ENCODE assay signal across 35 cellular contexts in genomic region chr6:20269147-20269546, GRCh38. TPM values are rescaled to one million over a fixed set of nuclear protein-coding genes. Genes with fewer than 3 reads are reported as not detected.
DNase-seq lines count a peak whose midpoint lies in the region; ATAC-seq and TF ChIP-seq lines count a peak whose summit lies in the region.
"Had no signal": no experiment of that assay in that cellular context is flagged by ENCODE, and none has a peak within 500 bp of the region (broad histone marks: within the 10 kb centered on the region; RNA-seq: fewer than 3 reads in every experiment).

No MANE protein-coding gene starts in this region.

- no peaks in the 10 kb centered on the region for H3K9me3 Mint-ChIP-seq in activated CD4-positive, alpha-beta T cell treated with anti-CD3 and anti-CD28 coated beads, Interleukin-2, amount 10 ng/mL, durations not matched to agents 24 days and 14 days
- H3K9me3 Mint-ChIP-seq: CD14-positive monocyte; CD4-positive, alpha-beta memory T cell; CD4-positive, alpha-beta T cell; CD8-positive, alpha-beta memory T cell; CD8-positive, alpha-beta T cell had no signal

- no peak overlapping the region for H3K27ac ChIP-seq in Karpas-422 (ENCODE audit: low read length)
- H3K27ac ChIP-seq in osteoblast (ENCODE audit: low read depth, low read length), result no peak overlapping the region
- H3K27ac ChIP-seq: 22Rv1; A549; BLaER1; BLaER1 treated with 17β-estradiol and CSF1 and Interleukin-3, amounts not matched to agents 10 nM and 100 nM; C4-2B had no signal

- H3K9me3 ChIP-seq in Karpas-422 (ENCODE audit: low read length) (no peaks in the 10 kb centered on the region), osteoblast (ENCODE audit: low read depth, low read length) (no peaks in the 10 kb centered on the region)
- H3K9me3 ChIP-seq: A549; BE2C; BLaER1; BLaER1 treated with 17β-estradiol and CSF1 and Interleukin-3, amounts not matched to agents 10 nM and 100 nM; Caco-2 had no signal

- no peaks in the 10 kb centered on the region for H3K9me2 ChIP-seq in Karpas-422 (replicated peaks; ENCODE audit: insufficient read depth, low read length)

- DNase-seq in activated CD4-positive, alpha-beta T cell treated with anti-CD3 and anti-CD28 coated beads, Interleukin-2, amount 10 ng/mL, durations not matched to agents 24 days and 14 days, result peak; percentile 34
- DNase-seq in activated CD4-positive, alpha-beta T cell treated with anti-CD3 and anti-CD28 coated beads for 48 hours, result no peak
- DNase-seq in Ammon's horn (ENCODE audit: low spot score) (peak; percentile 3), Karpas-422 (peak; percentile 32), osteoblast (ENCODE audit: insufficient read length, low spot score, missing footprints) (peak; percentile 79), NCI-H2081 (lab: John Stamatoyannopoulos, UW) (no peak), SIG-M5 treated with dmso at 0.1 percent for 504 hours (lab: John Stamatoyannopoulos, UW; ENCODE audit: unreplicated experiment) (no peak)
- DNase-seq: 8988T; ACHN; AML-193; BE2C; C1 segment of cervical spinal cord; Caco-2; Calu3; CD4-positive, alpha-beta memory T cell; CD4-positive, alpha-beta T cell; CD4-positive, CD25-positive, alpha-beta regulatory T cell; CD8-positive, alpha-beta memory T cell; CD8-positive, alpha-beta T cell; COR-L47; DMS 273 treated with DMSO at 0.1 percent for 48 hours; DMS153; DMS53; DMS79; DMS79 treated with DMSO at 0.1 percent for 48 hours; DND-41; EL had no signal

- no peak overlapping the region for H3K4me3 Mint-ChIP-seq in activated CD4-positive, alpha-beta T cell treated with anti-CD3 and anti-CD28 coated beads, Interleukin-2, amount 10 ng/mL, durations not matched to agents 24 days and 14 days
- H3K4me3 Mint-ChIP-seq: B cell; CD14-positive monocyte; CD4-positive, alpha-beta memory T cell; CD4-positive, alpha-beta T cell; CD4-positive, CD25-positive, alpha-beta regulatory T cell; CD8-positive, alpha-beta memory T cell; CD8-positive, alpha-beta T cell had no signal

- no peaks in the 10 kb centered on the region for H3K79me2 ChIP-seq in Karpas-422 (ENCODE audit: low read length)
- no peaks in the 10 kb centered on the region for H3K79me2 ChIP-seq in osteoblast (ENCODE audit: insufficient read depth, low read length)

- ATAC-seq in HG02798 (IDR thresholded peaks at IDR 0.05; ENCODE audit: poor library complexity, unreplicated experiment), result no peak
- ATAC-seq: A549; CD8-positive, alpha-beta T cell had no signal

- H3K4me1 ChIP-seq in Karpas-422 (ENCODE audit: low read length) (no peaks in the 10 kb centered on the region), osteoblast (ENCODE audit: insufficient read depth, low read length) (no peaks in the 10 kb centered on the region)
- H3K4me1 ChIP-seq: A549, BE2C, BLaER1 had no signal

- H3K27ac Mint-ChIP-seq in activated CD4-positive, alpha-beta T cell treated with anti-CD3 and anti-CD28 coated beads, Interleukin-2, amount 10 ng/mL, durations not matched to agents 24 days and 14 days, result no peak overlapping the region
- H3K27ac Mint-ChIP-seq: B cell; CD14-positive monocyte; CD4-positive, alpha-beta memory T cell; CD4-positive, alpha-beta T cell; CD4-positive, CD25-positive, alpha-beta regulatory T cell; CD8-positive, alpha-beta memory T cell; CD8-positive, alpha-beta T cell had no signal

- H3K4me2 ChIP-seq in Karpas-422 (ENCODE audit: low read depth, low read length, poor library complexity, severe bottlenecking) (no peak overlapping the region), osteoblast (ENCODE audit: insufficient read depth, low read length) (no peak overlapping the region)
- H3K4me2 ChIP-seq: A549; BLaER1; BLaER1 treated with 17β-estradiol and CSF1 and Interleukin-3, amounts not matched to agents 10 nM and 100 nM had no signal

- no peak overlapping the region for H3K9ac ChIP-seq in Karpas-422 (ENCODE audit: low read length)
- H3K9ac ChIP-seq: BLaER1; BLaER1 treated with 17β-estradiol and CSF1 and Interleukin-3, amounts not matched to agents 10 nM and 100 nM had no signal

- no peak for TF ChIP-seq CTCF in osteoblast (IDR thresholded peaks at IDR 0.05; ENCODE audit: extremely low read depth, low read depth, low read length)

- no peaks in the 10 kb centered on the region for H3K36me3 ChIP-seq in Karpas-422 (ENCODE audit: insufficient read depth, low read length)
- H3K36me3 ChIP-seq in osteoblast (ENCODE audit: insufficient read depth, low read length), result no peaks in the 10 kb centered on the region
- H3K36me3 ChIP-seq: BE2C; BLaER1; BLaER1 treated with 17β-estradiol and CSF1 and Interleukin-3, amounts not matched to agents 10 nM and 100 nM had no signal

- H4K20me1 ChIP-seq in Karpas-422 (ENCODE audit: insufficient read depth, low read depth, low read length), result no peaks in the 10 kb centered on the region
- H4K20me1 ChIP-seq in osteoblast (ENCODE audit: insufficient read depth, low read length), result no peaks in the 10 kb centered on the region
- H4K20me1 ChIP-seq: BLaER1; BLaER1 treated with 17β-estradiol and CSF1 and Interleukin-3, amounts not matched to agents 10 nM and 100 nM had no signal

- no peaks in the 10 kb centered on the region for H3K27me3 ChIP-seq in Karpas-422 (ENCODE audit: low read length)
- no peaks in the 10 kb centered on the region for H3K27me3 ChIP-seq in osteoblast (ENCODE audit: insufficient read depth, low read length)
- H3K27me3 ChIP-seq: BE2C; BLaER1; BLaER1 treated with 17β-estradiol and CSF1 and Interleukin-3, amounts not matched to agents 10 nM and 100 nM had no signal

- no peaks in the 10 kb centered on the region for H3K36me3 Mint-ChIP-seq in activated CD4-positive, alpha-beta T cell treated with anti-CD3 and anti-CD28 coated beads, Interleukin-2, amount 10 ng/mL, durations not matched to agents 24 days and 14 days (ENCODE audit: low read depth)
- H3K36me3 Mint-ChIP-seq: CD14-positive monocyte; CD4-positive, alpha-beta memory T cell; CD4-positive, CD25-positive, alpha-beta regulatory T cell; CD8-positive, alpha-beta T cell had no signal

- peaks cover 6% of the 10 kb centered on the region for H3K4me1 Mint-ChIP-seq in activated CD4-positive, alpha-beta T cell treated with anti-CD3 and anti-CD28 coated beads, Interleukin-2, amount 10 ng/mL, durations not matched to agents 24 days and 14 days
- H3K4me1 Mint-ChIP-seq: CD4-positive, CD25-positive, alpha-beta regulatory T cell had no signal

- intact Hi-C loops in activated CD4-positive, alpha-beta T cell treated with anti-CD3 and anti-CD28 coated beads, Interleukin-2, amount 10 ng/mL, durations not matched to agents 24 days and 14 days (cut with micrococcal nuclease), result no loop called here

- H3K4me3 ChIP-seq in Karpas-422 (ENCODE audit: low read length) (no peak overlapping the region), osteoblast (ENCODE audit: insufficient read depth, low read length) (no peak overlapping the region)
- H3K4me3 ChIP-seq: A549; BLaER1; BLaER1 treated with 17β-estradiol and CSF1 and Interleukin-3, amounts not matched to agents 10 nM and 100 nM had no signal

- peaks cover 6% of the 10 kb centered on the region for H3K27me3 Mint-ChIP-seq in activated CD4-positive, alpha-beta T cell treated with anti-CD3 and anti-CD28 coated beads, Interleukin-2, amount 10 ng/mL, durations not matched to agents 24 days and 14 days
- H3K27me3 Mint-ChIP-seq: CD4-positive, alpha-beta T cell had no signal

- H2AFZ ChIP-seq in Karpas-422 (ENCODE audit: low read length) (no peak overlapping the region), osteoblast (ENCODE audit: low read length) (no peak overlapping the region)

RNA-seq across cellular contexts. Expression of gene MBOAT1, which starts 56.9 kb away (rescaled TPM):
- 11.8 and 12.8 TPM in 2 replicates for total RNA-seq in activated CD4-positive, alpha-beta T cell treated with anti-CD3 and anti-CD28 coated beads, Interleukin-2, amount 10 ng/mL, durations not matched to agents 24 days and 14 days
- not detected in 2 replicates for total RNA-seq in Karpas-422 (2014; rRNA removed; shearing (Covaris generic); ENCODE audit: low replicate concordance)
- total RNA-seq in osteoblast, result 0.88 and 1.4 TPM in 2 replicates

Comparison
In these comparisons a context has a peak if more than half of its experiments do, and no peak if none do; other contexts are left out.
1. DNase-seq: peak in activated CD4-positive, alpha-beta T cell treated with anti-CD3 and anti-CD28 coated beads, Interleukin-2, amount 10 ng/mL, durations not matched to agents 24 days and 14 days (single experiment), Ammon's horn (single experiment), Karpas-422 (single experiment) and osteoblast (single experiment); none in activated CD4-positive, alpha-beta T cell treated with anti-CD3 and anti-CD28 coated beads for 48 hours (single experiment), NCI-H2081 (0 of 2) and SIG-M5 treated with dmso at 0.1 percent for 504 hours (single experiment).